In the genomic region with DNA sequence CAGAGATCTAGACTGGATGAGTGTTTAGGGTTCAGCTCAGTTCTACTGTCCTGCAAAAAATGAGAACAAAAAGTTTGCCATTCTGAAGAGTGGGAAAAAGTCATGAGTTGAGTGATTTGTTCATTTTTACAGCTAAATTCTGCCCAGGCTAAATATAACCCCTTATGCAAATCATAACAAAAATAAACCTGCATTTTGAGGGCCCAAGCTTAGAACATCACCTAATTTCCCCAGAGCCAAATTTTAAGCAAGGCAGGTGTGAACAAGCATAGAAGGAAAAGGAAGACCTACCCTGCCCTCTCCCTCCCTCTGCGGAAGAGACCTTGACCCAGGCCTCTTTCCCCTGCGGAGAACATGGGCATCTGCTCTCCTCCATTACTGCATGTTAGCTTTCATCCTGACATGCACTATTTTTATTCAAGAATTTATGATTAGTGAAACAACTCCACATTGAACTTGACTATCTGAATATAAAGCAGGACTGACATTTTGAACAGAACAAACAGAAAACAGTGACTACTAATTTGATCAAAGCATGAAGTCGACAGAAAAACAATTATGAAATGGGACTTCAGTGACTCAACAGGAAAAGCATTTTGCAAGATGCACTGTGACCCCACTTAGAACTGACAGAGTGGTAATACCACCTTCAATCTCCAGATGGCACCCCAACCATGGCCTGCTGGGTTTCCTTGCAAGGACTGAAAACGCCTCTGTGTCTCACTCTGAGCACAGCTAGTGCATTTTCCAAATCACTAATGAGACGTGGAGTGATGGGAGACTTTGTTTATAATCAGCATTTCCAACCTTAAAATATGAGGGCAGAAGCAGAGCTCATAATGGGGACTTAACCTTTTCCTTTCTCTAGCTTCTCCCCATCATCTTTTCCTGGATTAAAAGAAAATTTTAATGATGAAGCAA, we compare ENCODE assay signal across 8 cellular contexts. TPM values are rescaled to one million over a fixed set of nuclear protein-coding genes. Genes with fewer than 3 reads are reported as not detected.
DNase-seq lines count a peak whose midpoint lies in the region; ATAC-seq lines count a peak whose summit lies in the region.

No MANE protein-coding gene starts in this region.

- no peaks in the 10 kb centered on the region for H3K9me3 ChIP-seq in CD4-positive, alpha-beta memory T cell (ENCODE audit: control insufficient read depth in 1 of 2, low read length in 2 of 2)
- no peaks in the 10 kb centered on the region for H3K9me3 ChIP-seq in mesenchymal stem cell (ENCODE audit: control insufficient read depth, low read length)

- no peaks in the 10 kb centered on the region for H3K36me3 Mint-ChIP-seq in CD4-positive, alpha-beta memory T cell
- peaks cover 5% of the 10 kb centered on the region for H3K36me3 Mint-ChIP-seq in activated CD8-positive, alpha-beta T cell treated with anti-CD3 and anti-CD28 coated beads, Interleukin-2, amount 10 ng/mL, durations not matched to agents 7 days and 5 days (ENCODE audit: low read depth)

- peak overlapping the region; percentile 74 to 85 for H3K18ac ChIP-seq in mesenchymal stem cell (ENCODE audit: low read depth in 1 of 2, low read length in 2 of 2)

- H3K79me1 ChIP-seq in mesenchymal stem cell (replicated peaks; ENCODE audit: low read length, poor library complexity, severe bottlenecking): peaks cover 2% of the 10 kb centered on the region

- peak overlapping the region in 1 of 2 experiments; percentile 34 for H2BK12ac ChIP-seq in mesenchymal stem cell (ENCODE audit: low read length in 2 of 2)

- peak; percentile 79 to 85 (median 81) for DNase-seq in CD4-positive, alpha-beta memory T cell
- DNase-seq in NCI-H82 (lab: John Stamatoyannopoulos, UW) (peak; percentile 93), mesenchymal stem cell (peak; percentile 97)
- DNase-seq in activated CD8-positive, alpha-beta T cell treated with anti-CD3 and anti-CD28 coated beads, Interleukin-2, amount 10 ng/mL, durations not matched to agents 7 days and 5 days: peak; percentile 90
- peak; percentile 67 for DNase-seq in effector CD8-positive, alpha-beta T cell (lab: John Stamatoyannopoulos, UW)
- DNase-seq in stimulated activated CD8-positive, alpha-beta memory T cell treated with anti-CD3 and anti-CD28 coated beads, Interleukin-15, amount 100 ng/mL, for 24 hours (ENCODE audit: low read depth): peak; percentile 39

- no peak overlapping the region for H4K8ac ChIP-seq in mesenchymal stem cell (ENCODE audit: low read length)

- H3K4ac ChIP-seq in mesenchymal stem cell (ENCODE audit: low read depth in 1 of 2, low read length in 2 of 2): peak overlapping the region in 1 of 2 experiments; percentile 41

- CTCF ChIA-PET in CD4-positive, alpha-beta memory T cell (lab: Charles Lee; ENCODE audit: partially characterized antibody): interaction anchor here (0.7 to 14.3 kb wide), 48 partner anchors 11 to 430 kb away, joined by 3 to 368 read pairs (median 6); a partner anchor contains a TSS
- CTCF ChIA-PET in activated CD8-positive, alpha-beta T cell treated with anti-CD3 and anti-CD28 coated beads, Interleukin-2, amount 10 ng/mL, durations not matched to agents 7 days and 5 days (lab: Charles Lee): interaction anchor here (0.5 to 10.0 kb wide), 73 partner anchors 9 to 1057 kb away, joined by 3 to 281 read pairs (median 5); a partner anchor contains a TSS

- H3K27ac ChIP-seq in CD4-positive, alpha-beta memory T cell (ENCODE audit: low read depth, low read length): no peak overlapping the region
- peak overlapping the region; percentile 93 for H3K27ac ChIP-seq in mesenchymal stem cell (ENCODE audit: low read length, poor library complexity, severe bottlenecking)

- H3K4me1 Mint-ChIP-seq in CD4-positive, alpha-beta memory T cell: peaks cover 9 to 10% (median 9%) of the 10 kb centered on the region in 4 donors
- peaks cover 20% of the 10 kb centered on the region for H3K4me1 Mint-ChIP-seq in activated CD8-positive, alpha-beta T cell treated with anti-CD3 and anti-CD28 coated beads, Interleukin-2, amount 10 ng/mL, durations not matched to agents 7 days and 5 days (ENCODE audit: low read depth)

- 7% methylated on average over 2 of the region's 5 CpGs for WGBS in mesenchymal stem cell

- H2BK15ac ChIP-seq in mesenchymal stem cell (ENCODE audit: low read depth, poor library complexity, severe bottlenecking): no peak overlapping the region

- H2BK120ac ChIP-seq in mesenchymal stem cell (ENCODE audit: low read depth, low read length): no peak overlapping the region

- H3K27me3 Mint-ChIP-seq in CD4-positive, alpha-beta memory T cell: no peaks in the 10 kb centered on the region
- H3K27me3 Mint-ChIP-seq in activated CD8-positive, alpha-beta T cell treated with anti-CD3 and anti-CD28 coated beads, Interleukin-2, amount 10 ng/mL, durations not matched to agents 7 days and 5 days (ENCODE audit: low read depth): no peaks in the 10 kb centered on the region

- peak overlapping the region; percentile 38 for H2BK5ac ChIP-seq in mesenchymal stem cell (ENCODE audit: low read depth, low read length, poor library complexity, severe bottlenecking)

- H3K14ac ChIP-seq in mesenchymal stem cell (ENCODE audit: low read length in 2 of 2): no peak overlapping the region

- H3K4me2 ChIP-seq in mesenchymal stem cell (ENCODE audit: low read length, poor library complexity, severe bottlenecking): no peak overlapping the region

- no peak overlapping the region for H3K23ac ChIP-seq in mesenchymal stem cell (ENCODE audit: low read length in 2 of 2)

- H3K4me3 ChIP-seq in CD4-positive, alpha-beta memory T cell (ENCODE audit: low read length in 2 of 2): no peak overlapping the region
- peak overlapping the region in 1 of 2 experiments; percentile 46 for H3K4me3 ChIP-seq in mesenchymal stem cell (ENCODE audit: insufficient read depth in 1 of 2, low read depth in 1 of 2, low read length in 2 of 2)

- intact Hi-C loops in CD4-positive, alpha-beta memory T cell (cut with micrococcal nuclease): loop anchor here (1.0 to 2.0 kb wide), 7 partner anchors 26 to 429 kb away; a partner anchor contains a TSS

- peak overlapping the region in 1 of 8 donors; percentile 20 for H3K4me3 Mint-ChIP-seq in CD4-positive, alpha-beta memory T cell
- no peak overlapping the region for H3K4me3 Mint-ChIP-seq in activated CD8-positive, alpha-beta T cell treated with anti-CD3 and anti-CD28 coated beads, Interleukin-2, amount 10 ng/mL, durations not matched to agents 7 days and 5 days

- H3K36me3 ChIP-seq in CD4-positive, alpha-beta memory T cell (ENCODE audit: insufficient read depth, low read length): no peaks in the 10 kb centered on the region
- H3K36me3 ChIP-seq in mesenchymal stem cell (ENCODE audit: control insufficient read depth in 1 of 2, insufficient read depth in 2 of 2, low read depth in 1 of 2, low read length in 2 of 2): peaks cover 7 to 19% of the 10 kb centered on the region in 2 experiments

- H3K4me1 ChIP-seq in CD4-positive, alpha-beta memory T cell (ENCODE audit: insufficient read depth, low read length): peaks cover 14% of the 10 kb centered on the region
- H3K4me1 ChIP-seq in mesenchymal stem cell (ENCODE audit: control insufficient read depth, insufficient read depth, low read depth, low read length): peaks cover 9% of the 10 kb centered on the region

- peak overlapping the region; percentile 78 for H3K9ac ChIP-seq in mesenchymal stem cell (ENCODE audit: low read length)

- H2AK5ac ChIP-seq in mesenchymal stem cell (ENCODE audit: low read length, severe bottlenecking): peak overlapping the region; percentile 95

- no peak overlapping the region for H2AFZ ChIP-seq in mesenchymal stem cell (ENCODE audit: low read depth, low read length)

- H3K27me3 ChIP-seq in CD4-positive, alpha-beta memory T cell (ENCODE audit: insufficient read depth, low read length): no peaks in the 10 kb centered on the region
- no peaks in the 10 kb centered on the region for H3K27me3 ChIP-seq in mesenchymal stem cell (ENCODE audit: control insufficient read depth in 1 of 2, insufficient read depth in 1 of 2, low read length in 2 of 2)

- ATAC-seq in GM19395 (IDR thresholded peaks at IDR 0.05; ENCODE audit: unreplicated experiment) (peak; percentile 82), HG03565 (IDR thresholded peaks at IDR 0.05; ENCODE audit: unreplicated experiment) (peak; percentile 58)
- ATAC-seq in activated CD8-positive, alpha-beta T cell treated with anti-CD3 and anti-CD28 coated beads, Interleukin-2, amount 10 ng/mL, durations not matched to agents 7 days and 5 days: peak; percentile 98

- no peak overlapping the region for H4K91ac ChIP-seq in mesenchymal stem cell (ENCODE audit: low read length)

- no peaks in the 10 kb centered on the region for H3K9me3 Mint-ChIP-seq in CD4-positive, alpha-beta memory T cell
- H3K9me3 Mint-ChIP-seq in activated CD8-positive, alpha-beta T cell treated with anti-CD3 and anti-CD28 coated beads, Interleukin-2, amount 10 ng/mL, durations not matched to agents 7 days and 5 days (ENCODE audit: insufficient read depth): no peaks in the 10 kb centered on the region

- POLR2A ChIA-PET in CD4-positive, alpha-beta memory T cell (lab: Charles Lee; ENCODE audit: partially characterized antibody): interaction anchor here (0.6 to 2.9 kb wide), 14 partner anchors 11 to 288 kb away, joined by 3 to 48 read pairs (median 4); a partner anchor contains a TSS
- POLR2A ChIA-PET in activated CD8-positive, alpha-beta T cell treated with anti-CD3 and anti-CD28 coated beads, Interleukin-2, amount 10 ng/mL, durations not matched to agents 7 days and 5 days (lab: Charles Lee): interaction anchor here (0.8 to 1.9 kb wide), 3 partner anchors 29 to 102 kb away, joined by 3 to 9 read pairs (median 6); a partner anchor contains a TSS

- H3K27ac Mint-ChIP-seq in CD4-positive, alpha-beta memory T cell: peak overlapping the region; percentile 78 to 93 (median 86)
- H3K27ac Mint-ChIP-seq in activated CD8-positive, alpha-beta T cell treated with anti-CD3 and anti-CD28 coated beads, Interleukin-2, amount 10 ng/mL, durations not matched to agents 7 days and 5 days: peak overlapping the region; percentile 76

RNA-seq across cellular contexts. Expression of a gene that starts 30.9 kb away (rescaled TPM):
- total RNA-seq in CD4-positive, alpha-beta memory T cell: 100 to 1,000 TPM; 175 to 176 TPM
- 100 to 1,000 TPM; 485 to 781 TPM for polyA plus RNA-seq in CD4-positive, alpha-beta memory T cell
- total RNA-seq in activated CD8-positive, alpha-beta T cell treated with anti-CD3 and anti-CD28 coated beads, Interleukin-2, amount 10 ng/mL, durations not matched to agents 7 days and 5 days: 100 to 1,000 TPM; 144 to 150 TPM
- polyA plus RNA-seq in mesenchymal stem cell (2013, experiment 1 of 2): 2.0 TPM
- 2.2 TPM for polyA plus RNA-seq in mesenchymal stem cell (2013, experiment 2 of 2)

Comparison
In these comparisons a context has a peak if more than half of its experiments do, and no peak if none do; other contexts are left out.
1. DNase-seq: peak in every context shown above with its lines; median percentile 97 in mesenchymal stem cell; 93 in NCI-H82; 90 in activated CD8-positive, alpha-beta T cell treated with anti-CD3 and anti-CD28 coated beads, Interleukin-2, amount 10 ng/mL, durations not matched to agents 7 days and 5 days; 81 in CD4-positive, alpha-beta memory T cell; 67 in effector CD8-positive, alpha-beta T cell; 39 in stimulated activated CD8-positive, alpha-beta memory T cell treated with anti-CD3 and anti-CD28 coated beads, Interleukin-15, amount 100 ng/mL, for 24 hours.